ENCODE assay signal across 8 cellular contexts in genomic region chr13:103883152-103883551, GRCh38.
DNase-seq lines count a peak whose midpoint lies in the region; ATAC-seq, FAIRE-seq and TF ChIP-seq lines count a peak whose summit lies in the region.

No MANE protein-coding gene starts in this region.

- H3K79me2 ChIP-seq in OCI-LY3 (ENCODE audit: low read length) (no peaks in the 10 kb centered on the region), Karpas-422 (ENCODE audit: low read length) (no peaks in the 10 kb centered on the region)

- no peaks in the 10 kb centered on the region for H3K9me3 ChIP-seq in A673 (ENCODE audit: low read depth, low read length, poor library complexity, severe bottlenecking)
- H3K9me3 ChIP-seq in OCI-LY3 (ENCODE audit: insufficient read depth, low read length): no peaks in the 10 kb centered on the region
- no peaks in the 10 kb centered on the region for H3K9me3 ChIP-seq in upper lobe of left lung
- peaks cover 14% of the 10 kb centered on the region for H3K9me3 ChIP-seq in Karpas-422 (ENCODE audit: low read length)

- TF ChIP-seq CTCF in A673 (conservative IDR thresholded peaks at IDR 0.05; ENCODE audit: low read depth, low read length) (peak; percentile 50), OCI-LY3 (IDR thresholded peaks at IDR 0.05; ENCODE audit: low read depth, low read length) (0 out of 2 replicates have a peak, but pooled peaks have one; percentile 4), lower leg skin (IDR thresholded peaks at IDR 0.05) (no peak), upper lobe of left lung (IDR thresholded peaks at IDR 0.05) (peak in 5 of 6 experiments; percentile 13 to 65 (median 47))

- H4K20me1 ChIP-seq in OCI-LY3 (ENCODE audit: insufficient read depth, low read length): no peaks in the 10 kb centered on the region
- no peaks in the 10 kb centered on the region for H4K20me1 ChIP-seq in Karpas-422 (ENCODE audit: insufficient read depth, low read depth, low read length)

- DNase-seq in A673 (ENCODE audit: low spot score) (peak; percentile 76), lower leg skin (ENCODE audit: low spot score in 2 of 2) (peak; percentile 87 to 97), upper lobe of left lung (peak; percentile 74 to 87), Karpas-422 (no peak)
- no peak for DNase-seq in activated CD4-positive, alpha-beta T cell treated with anti-CD3 and anti-CD28 coated beads, Interleukin-2, amount 50 U/mL, for 4 hours

- H2AFZ ChIP-seq in OCI-LY3 (ENCODE audit: low read depth, low read length) (no peak overlapping the region), Karpas-422 (ENCODE audit: low read length) (no peak overlapping the region)

- H3K4me2 ChIP-seq in OCI-LY3 (ENCODE audit: low read length) (no peak overlapping the region), Karpas-422 (ENCODE audit: low read depth, low read length, poor library complexity, severe bottlenecking) (no peak overlapping the region)

- TF ChIP-seq EP300 in upper lobe of left lung (IDR thresholded peaks at IDR 0.05): peak in 1 of 4 donors; percentile 50

- H3K9ac ChIP-seq in OCI-LY3 (ENCODE audit: low read length) (no peak overlapping the region), Karpas-422 (ENCODE audit: low read length) (no peak overlapping the region)

- no TSS peak for BruUV-seq in A673 (replicated peaks; lab: Mats Ljungman, UMichigan)

- H3K4me1 ChIP-seq in A673 (ENCODE audit: insufficient read depth, low read length, poor library complexity, severe bottlenecking) (no peaks in the 10 kb centered on the region), OCI-LY3 (ENCODE audit: low read length) (peaks cover 3% of the 10 kb centered on the region; the same call in 1 of the 2 replicates), upper lobe of left lung (peaks cover 0 to 8% (median 7%) of the 10 kb centered on the region in 4 donors), Karpas-422 (ENCODE audit: low read length) (no peaks in the 10 kb centered on the region)

- POLR2A ChIA-PET in A673 (lab: Charles Lee; ENCODE audit: low non-redundant PET): interaction anchor here (0.5 kb wide), 1 partner anchor 32 kb away, joined by 4 read pairs; no protein-coding TSS in a partner anchor

- TF ChIP-seq POLR2A in lower leg skin (IDR thresholded peaks at IDR 0.05) (no peak), upper lobe of left lung (IDR thresholded peaks at IDR 0.05) (no peak)

- H3K27ac ChIP-seq in A673 (ENCODE audit: low read depth, low read length, poor library complexity, severe bottlenecking): no peak overlapping the region
- no peak overlapping the region for H3K27ac ChIP-seq in OCI-LY3 (ENCODE audit: low read length)
- H3K27ac ChIP-seq in upper lobe of left lung: no peak overlapping the region
- no peak overlapping the region for H3K27ac ChIP-seq in Karpas-422 (ENCODE audit: low read length)

- H3K4me3 ChIP-seq in A673 (ENCODE audit: low read depth, low read length, poor library complexity, severe bottlenecking): no peak overlapping the region
- no peak overlapping the region for H3K4me3 ChIP-seq in OCI-LY3 (ENCODE audit: low read length)
- no peak overlapping the region for H3K4me3 ChIP-seq in lower leg skin (ENCODE audit: low read depth, poor library complexity, severe bottlenecking)
- no peak overlapping the region for H3K4me3 ChIP-seq in upper lobe of left lung
- H3K4me3 ChIP-seq in Karpas-422 (ENCODE audit: low read length): no peak overlapping the region

- 2 to 6% methylated on average over 8 of the region's 8 CpGs for WGBS in lower leg skin, 2 donors
- WGBS in upper lobe of left lung, 2 donors: 4% methylated on average over 7 to 8 of the region's 8 CpGs

- no peaks in the 10 kb centered on the region for H3K36me3 ChIP-seq in A673 (ENCODE audit: insufficient read depth, low read length, poor library complexity, severe bottlenecking)
- no peaks in the 10 kb centered on the region for H3K36me3 ChIP-seq in OCI-LY3 (replicated peaks; ENCODE audit: low read depth, low read length)
- no peaks in the 10 kb centered on the region for H3K36me3 ChIP-seq in upper lobe of left lung
- H3K36me3 ChIP-seq in Karpas-422 (ENCODE audit: insufficient read depth, low read length): no peaks in the 10 kb centered on the region

- ATAC-seq in HG03460 (IDR thresholded peaks at IDR 0.05; ENCODE audit: unreplicated experiment): peak; percentile 55
- ATAC-seq in upper lobe of left lung (ENCODE audit: low FRiP score in 2 of 2): peak; percentile 88 to 95

- no peaks in the 10 kb centered on the region for H3K9me2 ChIP-seq in Karpas-422 (replicated peaks; ENCODE audit: insufficient read depth, low read length)

- CTCF ChIA-PET in A673 (lab: Charles Lee): no interaction called here

- FAIRE-seq in endometrium (lab: Jason Lieb, UNC): peak; percentile 68

- intact Hi-C loops in A673 (cut with micrococcal nuclease; ENCODE audit: unreplicated experiment): no loop called here
- intact Hi-C loops in lower leg skin (cut with DNase I; ENCODE audit: low total_unique reads): no loop called here

- H3K27me3 ChIP-seq in A673 (replicated peaks; ENCODE audit: insufficient read depth, low read depth, low read length, poor library complexity) (peaks cover 43% of the 10 kb centered on the region), OCI-LY3 (ENCODE audit: low read depth, low read length) (no peaks in the 10 kb centered on the region), upper lobe of left lung (no peaks in the 10 kb centered on the region), Karpas-422 (ENCODE audit: low read length) (no peaks in the 10 kb centered on the region)

Comparison
In these comparisons a context has a peak if more than half of its experiments do, and no peak if none do; other contexts are left out.
1. DNase-seq: peak in A673 (single experiment), lower leg skin (2 of 2) and upper lobe of left lung (2 of 2); none in Karpas-422 (single experiment) and activated CD4-positive, alpha-beta T cell treated with anti-CD3 and anti-CD28 coated beads, Interleukin-2, amount 50 U/mL, for 4 hours (0 of 2).
2. CTCF ChIP-seq: peak in A673 (single experiment), OCI-LY3 (single experiment) and upper lobe of left lung (5 of 6); none in lower leg skin (0 of 3).